In the genomic region with DNA sequence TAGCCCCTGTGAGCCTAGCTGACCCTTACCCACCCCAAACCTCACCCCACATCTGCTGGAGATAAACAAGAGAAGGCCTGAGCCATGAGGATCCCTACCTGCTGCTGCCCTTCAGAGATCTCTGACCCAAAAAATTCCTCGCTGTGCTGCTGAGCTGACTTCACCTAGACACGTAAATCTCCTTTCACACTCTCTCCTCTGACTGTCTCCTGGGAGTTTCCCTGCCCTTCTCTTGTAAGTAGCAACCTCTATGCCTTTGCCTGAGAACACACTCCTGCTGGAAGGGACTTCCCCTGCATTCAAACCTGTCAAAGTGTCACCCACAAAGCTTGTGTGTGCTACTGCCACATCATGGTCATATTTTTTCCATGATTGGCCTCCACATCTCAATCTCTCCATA, we compare ENCODE assay signal across 14 cellular contexts.
A peak's percentile ranks its signal among the peaks of the same experiment; 100 is the strongest.
DNase-seq lines count a peak whose midpoint lies in the region; ATAC-seq and TF ChIP-seq lines count a peak whose summit lies in the region.
"Had no signal": no experiment of that assay in that cellular context is flagged by ENCODE, and none has a peak within 500 bp of the region (broad histone marks: within the 10 kb centered on the region; RNA-seq: fewer than 3 reads in every experiment).

No MANE protein-coding gene starts in this region.

- no peak overlapping the region for H4K8ac ChIP-seq in neuronal stem cell (ENCODE audit: low read depth, low read length)

- H3K36me3 Mint-ChIP-seq in activated T-helper 17 cell treated with anti-CD3 and anti-CD28 coated beads, Interleukin-2, amount 50 U/mL, for 72 hours (ENCODE audit: low read depth): no peaks in the 10 kb centered on the region
- H3K36me3 Mint-ChIP-seq: T-cell had no signal

- no peak overlapping the region for H2BK15ac ChIP-seq in neuronal stem cell (ENCODE audit: low read length)

- ATAC-seq in GM19025 (IDR thresholded peaks at IDR 0.05; ENCODE audit: low read depth, unreplicated experiment): peak; percentile 97
- ATAC-seq in GM21786 (IDR thresholded peaks at IDR 0.05; ENCODE audit: unreplicated experiment): peak; percentile 97
- peak; percentile 85 for ATAC-seq in HG03378 (IDR thresholded peaks at IDR 0.05; ENCODE audit: unreplicated experiment)
- no peak for ATAC-seq in sciatic nerve
- ATAC-seq in activated T-helper 17 cell treated with anti-CD3 and anti-CD28 coated beads, Interleukin-2, amount 50 U/mL, for 72 hours (replicated peaks): no peak
- ATAC-seq: gastroesophageal sphincter, T-cell had no signal

- no peak overlapping the region for H2BK5ac ChIP-seq in neuronal stem cell (ENCODE audit: low read length)

- peaks cover 16% of the 10 kb centered on the region for H3K9me3 Mint-ChIP-seq in activated T-helper 17 cell treated with anti-CD3 and anti-CD28 coated beads, Interleukin-2, amount 50 U/mL, for 72 hours

- H2AK5ac ChIP-seq in neuronal stem cell (ENCODE audit: low read depth, low read length): no peak overlapping the region

- no peak overlapping the region for H3K18ac ChIP-seq in neuronal stem cell (ENCODE audit: low read length)

- H2AFZ ChIP-seq in neuronal stem cell (ENCODE audit: low read length): no peak overlapping the region

- H2BK12ac ChIP-seq in neuronal stem cell (ENCODE audit: low read length): no peak overlapping the region

- no peaks in the 10 kb centered on the region for H3K4me1 ChIP-seq in neuronal stem cell (ENCODE audit: control insufficient read depth in 2 of 2, insufficient read depth in 1 of 2, low read depth in 1 of 2, low read length in 2 of 2)
- H3K4me1 ChIP-seq: gastroesophageal sphincter had no signal

- H3K4me3 Mint-ChIP-seq in activated T-helper 17 cell treated with anti-CD3 and anti-CD28 coated beads, Interleukin-2, amount 50 U/mL, for 72 hours: no peak overlapping the region
- H3K4me3 Mint-ChIP-seq: T-cell had no signal

- H3K4me1 Mint-ChIP-seq in activated T-helper 17 cell treated with anti-CD3 and anti-CD28 coated beads, Interleukin-2, amount 50 U/mL, for 72 hours: no peaks in the 10 kb centered on the region
- H3K4me1 Mint-ChIP-seq: T-cell had no signal

- no peaks in the 10 kb centered on the region for H3K27me3 ChIP-seq in neuronal stem cell (ENCODE audit: control insufficient read depth in 3 of 3, insufficient read depth in 3 of 3, low read depth in 1 of 3, low read length in 3 of 3)
- H3K27me3 ChIP-seq: gastroesophageal sphincter had no signal

- H3K23ac ChIP-seq in neuronal stem cell (ENCODE audit: low read depth, low read length, poor library complexity): no peak overlapping the region

- H3K14ac ChIP-seq in neuronal stem cell (ENCODE audit: low read length): no peak overlapping the region

- no peak overlapping the region for H3K4me2 ChIP-seq in neuronal stem cell (ENCODE audit: insufficient read depth, low read length, poor library complexity, severe bottlenecking)

- H3K27ac ChIP-seq in neuronal stem cell (replicated peaks; ENCODE audit: low read length): no peak overlapping the region
- H3K27ac ChIP-seq: coronary artery, gastroesophageal sphincter had no signal

- no peak overlapping the region for H3K4ac ChIP-seq in neuronal stem cell (ENCODE audit: low read length)

- H3K27ac Mint-ChIP-seq in activated T-helper 17 cell treated with anti-CD3 and anti-CD28 coated beads, Interleukin-2, amount 50 U/mL, for 72 hours: no peak overlapping the region
- H3K27ac Mint-ChIP-seq: T-cell had no signal

- H3K4me3 ChIP-seq in neuronal stem cell (ENCODE audit: low read length in 2 of 2): no peak overlapping the region
- H3K4me3 ChIP-seq: coronary artery, gastroesophageal sphincter, lung had no signal

- H3K79me1 ChIP-seq in neuronal stem cell (ENCODE audit: low read depth, low read length): no peaks in the 10 kb centered on the region

- TF ChIP-seq CTCF in GM10266 (IDR thresholded peaks at IDR 0.05; ENCODE audit: control insufficient read depth, insufficient read depth, low read depth, missing control alignments): no peak

- DNase-seq in GM10266 (ENCODE audit: extremely low spot score) (peak; percentile 40), GF-D8 (lab: John Stamatoyannopoulos, UW) (no peak), sciatic nerve (ENCODE audit: low spot score) (no peak), neuronal stem cell (ENCODE audit: low spot score) (no peak)
- DNase-seq: NCI-H1436; stimulated activated CD4-positive, alpha-beta T cell treated with anti-CD3 and anti-CD28 coated beads, Interleukin-1b, Interleukin-23, amount 100 ng/mL, for 48 hours; T-cell had no signal

- H4K91ac ChIP-seq in neuronal stem cell (ENCODE audit: low read depth, low read length, poor library complexity): no peak overlapping the region

- H3K36me3 ChIP-seq in neuronal stem cell (replicated peaks in 1 of 2; ENCODE audit: control insufficient read depth in 2 of 2, insufficient read depth in 2 of 2, low read length in 2 of 2): no peaks in the 10 kb centered on the region
- H3K36me3 ChIP-seq: gastroesophageal sphincter had no signal

- no peaks in the 10 kb centered on the region for H3K9me3 ChIP-seq in neuronal stem cell (replicated peaks in 1 of 2; ENCODE audit: control insufficient read depth in 2 of 2, insufficient read depth in 1 of 2, low read depth in 1 of 2, low read length in 2 of 2)
- H3K9me3 ChIP-seq: gastroesophageal sphincter had no signal

- H3K27me3 Mint-ChIP-seq in activated T-helper 17 cell treated with anti-CD3 and anti-CD28 coated beads, Interleukin-2, amount 50 U/mL, for 72 hours: no peaks in the 10 kb centered on the region
- H3K27me3 Mint-ChIP-seq: T-cell had no signal

- intact Hi-C loops in sciatic nerve (cut with DNase I): no loop called here

- H3K9ac ChIP-seq in neuronal stem cell (ENCODE audit: low read depth, low read length, poor library complexity): no peak overlapping the region

- no CpG with 5 or more reads among the region's 2 CpGs for WGBS in neuronal stem cell (ENCODE audit: extremely low coverage in 2 of 2, insufficient read length in 2 of 2, insufficient replicate concordance in 1 of 2), 2 donors

- H2BK120ac ChIP-seq in neuronal stem cell (ENCODE audit: low read depth, low read length): no peak overlapping the region

Comparison
In these comparisons a context has a peak if more than half of its experiments do, and no peak if none do; other contexts are left out.
1. ATAC-seq: peak in GM19025 (single experiment), GM21786 (single experiment) and HG03378 (single experiment); none in sciatic nerve (single experiment) and activated T-helper 17 cell treated with anti-CD3 and anti-CD28 coated beads, Interleukin-2, amount 50 U/mL, for 72 hours (single experiment).